Comparison of ENCODE assay signal across 2 cellular contexts in the genomic region with DNA sequence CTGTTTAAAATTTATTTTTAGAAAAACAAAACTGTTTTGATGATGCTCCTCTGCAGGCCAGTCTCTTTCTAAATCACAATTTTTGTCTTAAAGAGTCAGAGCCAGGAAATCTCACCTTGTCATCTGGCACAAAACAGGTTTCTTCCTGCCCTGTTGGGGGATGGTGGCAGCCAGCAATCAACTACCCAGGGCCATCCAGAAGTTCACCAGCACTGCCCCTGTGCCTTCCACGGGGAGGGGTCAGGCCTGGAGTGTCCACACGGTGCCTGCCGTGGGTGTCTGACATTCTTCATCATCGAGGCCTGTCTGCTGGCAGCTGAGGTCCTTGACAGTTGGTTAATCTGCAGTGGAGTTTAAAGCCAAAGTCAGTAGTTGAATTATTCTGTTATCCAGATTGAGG.
TF ChIP-seq lines count a peak whose summit lies in the region.

No MANE protein-coding gene starts in this region.

TF ChIP-seq in IMR-90, 13 proteins besides CTCF, POLR2A, EP300 and RAD21:
- TF ChIP-seq MAFK (IDR thresholded peaks at IDR 0.05; ENCODE audit: low read depth, low read length), result no peak

TF ChIP-seq in K562, 482 proteins besides CTCF, POLR2A, EP300 and RAD21:
- TF ChIP-seq, protein P1, sequence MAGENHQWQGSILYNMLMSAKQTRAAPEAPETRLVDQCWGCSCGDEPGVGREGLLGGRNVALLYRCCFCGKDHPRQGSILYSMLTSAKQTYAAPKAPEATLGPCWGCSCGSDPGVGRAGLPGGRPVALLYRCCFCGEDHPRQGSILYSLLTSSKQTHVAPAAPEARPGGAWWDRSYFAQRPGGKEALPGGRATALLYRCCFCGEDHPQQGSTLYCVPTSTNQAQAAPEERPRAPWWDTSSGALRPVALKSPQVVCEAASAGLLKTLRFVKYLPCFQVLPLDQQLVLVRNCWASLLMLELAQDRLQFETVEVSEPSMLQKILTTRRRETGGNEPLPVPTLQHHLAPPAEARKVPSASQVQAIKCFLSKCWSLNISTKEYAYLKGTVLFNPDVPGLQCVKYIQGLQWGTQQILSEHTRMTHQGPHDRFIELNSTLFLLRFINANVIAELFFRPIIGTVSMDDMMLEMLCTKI (IDR thresholded peaks at IDR 0.05; ENCODE audit: partially characterized antibody), result no peak
- TF ChIP-seq HSF4 (CRISPR knock-in tag; IDR thresholded peaks at IDR 0.05; ENCODE audit: borderline replicate concordance) (no peak), ZZZ3 (IDR thresholded peaks at IDR 0.05) (no peak), CBX5 (IDR thresholded peaks at IDR 0.05; ENCODE audit: borderline replicate concordance, low read depth) (no peak), NUFIP1 (IDR thresholded peaks at IDR 0.05; ENCODE audit: partially characterized antibody) (no peak), ZSCAN32 (CRISPR knock-in tag; IDR thresholded peaks at IDR 0.05) (no peak), TCF7L2 (IDR thresholded peaks at IDR 0.05; ENCODE audit: low read depth, low read length) (no peak), STAG1 (CRISPR knock-in tag; IDR thresholded peaks at IDR 0.05; ENCODE audit: borderline replicate concordance) (no peak), ZNF311 (CRISPR knock-in tag; IDR thresholded peaks at IDR 0.05) (no peak)
- TF ChIP-seq, protein P2, sequence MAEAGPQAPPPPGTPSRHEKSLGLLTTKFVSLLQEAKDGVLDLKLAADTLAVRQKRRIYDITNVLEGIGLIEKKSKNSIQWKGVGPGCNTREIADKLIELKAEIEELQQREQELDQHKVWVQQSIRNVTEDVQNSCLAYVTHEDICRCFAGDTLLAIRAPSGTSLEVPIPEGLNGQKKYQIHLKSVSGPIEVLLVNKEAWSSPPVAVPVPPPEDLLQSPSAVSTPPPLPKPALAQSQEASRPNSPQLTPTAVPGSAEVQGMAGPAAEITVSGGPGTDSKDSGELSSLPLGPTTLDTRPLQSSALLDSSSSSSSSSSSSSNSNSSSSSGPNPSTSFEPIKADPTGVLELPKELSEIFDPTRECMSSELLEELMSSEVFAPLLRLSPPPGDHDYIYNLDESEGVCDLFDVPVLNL (CRISPR knock-in tag; IDR thresholded peaks at IDR 0.05; ENCODE audit: low read depth), result no peak
TF ChIP-seq in K562: peak in this region for 0.
